9 cellular contexts compared by ENCODE assay signal in the genomic region with DNA sequence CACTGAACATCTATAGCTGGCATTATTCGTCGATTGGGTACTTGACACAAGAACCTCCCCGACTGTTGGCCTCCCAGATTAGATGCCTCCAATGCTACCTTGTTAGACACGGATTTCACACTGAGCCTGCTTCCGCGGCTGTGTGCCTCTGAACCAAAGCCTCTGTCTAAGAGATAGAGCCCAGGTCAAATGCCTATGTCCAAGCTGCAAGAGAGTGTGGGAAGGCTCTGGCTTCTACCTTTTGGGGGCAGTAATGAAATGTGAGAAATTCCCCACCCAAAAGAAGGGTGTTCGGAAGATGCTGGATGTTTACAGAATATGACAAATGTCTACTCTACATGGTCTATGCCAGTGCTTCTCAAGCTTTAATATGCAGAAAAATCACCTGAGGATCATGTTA. TPM values are rescaled to one million over a fixed set of nuclear protein-coding genes. Genes with fewer than 3 reads are reported as not detected.
A peak's percentile ranks its signal among the peaks of the same experiment; 100 is the strongest.
DNase-seq lines count a peak whose midpoint lies in the region; ATAC-seq and TF ChIP-seq lines count a peak whose summit lies in the region.
"Had no signal": no experiment of that assay in that cellular context is flagged by ENCODE, and none has a peak within 500 bp of the region (broad histone marks: within the 10 kb centered on the region; RNA-seq: fewer than 3 reads in every experiment).

No MANE protein-coding gene starts in this region.

- no peak overlapping the region for H3K9ac ChIP-seq in SU-DHL-6 (ENCODE audit: low read length)

- no peaks in the 10 kb centered on the region for H3K9me3 ChIP-seq in HAP-1
- no peaks in the 10 kb centered on the region for H3K9me3 ChIP-seq in SU-DHL-6 (ENCODE audit: insufficient read depth, low read length)
- no peaks in the 10 kb centered on the region for H3K9me3 ChIP-seq in ovary
- H3K9me3 ChIP-seq: SJCRH30 had no signal

- WGBS in ovary, 3 donors: 24 to 37% (median 29%) methylated on average over 7 of the region's 7 CpGs

- H4K20me1 ChIP-seq in SU-DHL-6 (ENCODE audit: low read depth, low read length): no peaks in the 10 kb centered on the region

- in situ Hi-C loops in HAP-1 (cut with MboI; ENCODE audit: low sequenced_read_pairs): no loop called here

- H3K27me3 ChIP-seq in HAP-1 (ENCODE audit: low read depth) (no peaks in the 10 kb centered on the region), SU-DHL-6 (ENCODE audit: low read length) (no peaks in the 10 kb centered on the region), ovary (no peaks in the 10 kb centered on the region)
- H3K27me3 ChIP-seq: SJCRH30 had no signal

- H3K4me3 ChIP-seq in HAP-1 (no peak overlapping the region), SU-DHL-6 (ENCODE audit: insufficient read depth, low read length, poor library complexity, severe bottlenecking) (no peak overlapping the region), ovary (no peak overlapping the region)
- H3K4me3 ChIP-seq: SJCRH30 had no signal

- no peak for TF ChIP-seq POLR2A in ovary (IDR thresholded peaks at IDR 0.05)

- TF ChIP-seq EP300 in ovary (IDR thresholded peaks at IDR 0.05): no peak

- peaks cover 5% of the 10 kb centered on the region; the same call in 1 of the 2 replicates for H3F3A ChIP-seq in SU-DHL-6 (ENCODE audit: insufficient read depth)

- H3K4me2 ChIP-seq in SU-DHL-6 (ENCODE audit: low read depth, low read length, poor library complexity, severe bottlenecking): no peak overlapping the region

- no peak for ATAC-seq in left ventricle myocardium superior

- peak; percentile 46 for TF ChIP-seq CTCF in SU-DHL-6 (IDR thresholded peaks at IDR 0.05; ENCODE audit: insufficient read depth, low read length, poor library complexity, severe bottlenecking)
- no peak for TF ChIP-seq CTCF in ovary (IDR thresholded peaks at IDR 0.05)

- no peaks in the 10 kb centered on the region for H3K9me2 ChIP-seq in SU-DHL-6 (replicated peaks; ENCODE audit: insufficient read depth, low read length)

- intact Hi-C loops in left ventricle myocardium superior (cut with micrococcal nuclease): no loop called here
- intact Hi-C loops in ovary (cut with DNase I): loop anchor here in 2 of 4 donors (10.0 kb wide), 2 partner anchors 122 to 188 kb away; a partner anchor contains a TSS

- no peak overlapping the region for H3K27ac ChIP-seq in SU-DHL-6 (ENCODE audit: low read depth, low read length)
- H3K27ac ChIP-seq in ovary: no peak overlapping the region
- H3K27ac ChIP-seq: SJCRH30 had no signal

- H3K79me2 ChIP-seq in SU-DHL-6 (ENCODE audit: insufficient read depth, low read length): peaks cover 36% of the 10 kb centered on the region

- H2AFZ ChIP-seq in SU-DHL-6 (ENCODE audit: low read depth, low read length, severe bottlenecking): peak overlapping the region; percentile 14

- DNase-seq in COR-L47 (lab: John Stamatoyannopoulos, UW) (peak; percentile 23), HAP-1 (ENCODE audit: low spot score in 2 of 2) (peak; percentile 33 to 34), islet precursor cell (peak; percentile 71), NCI-H2081 (lab: John Stamatoyannopoulos, UW) (no peak), left ventricle myocardium superior (no peak), ovary (no peak)
- DNase-seq in stimulated activated CD4-positive, alpha-beta T cell treated with anti-CD3 and anti-CD28 coated beads, Interleukin-4, amount 100 ng/mL, for 1 hour: no peak

- peaks cover 19% of the 10 kb centered on the region for H3K4me1 ChIP-seq in HAP-1
- peaks cover 7% of the 10 kb centered on the region for H3K4me1 ChIP-seq in ovary (ENCODE audit: insufficient read depth)

- H3K36me3 ChIP-seq in HAP-1 (replicated peaks): peaks cover 9% of the 10 kb centered on the region
- no peaks in the 10 kb centered on the region for H3K36me3 ChIP-seq in SU-DHL-6 (ENCODE audit: low read length)
- H3K36me3 ChIP-seq in ovary: no peaks in the 10 kb centered on the region

RNA-seq across cellular contexts. Expression of a gene that starts 2.0 kb away (rescaled TPM):
- total RNA-seq in left ventricle myocardium superior: 11.4 TPM
- total RNA-seq in ovary: 10 to 100 TPM in 4 of 7 donors, 1 to 10 TPM in 3; 2.9 to 13.0 (median 11.1) TPM
- 1 to 10 TPM; 5.4 to 9.7 TPM for polyA plus RNA-seq in ovary

RNA-seq across cellular contexts. Expression of a gene that starts 2.3 kb away (rescaled TPM):
- total RNA-seq in left ventricle myocardium superior: 17.5 TPM
- total RNA-seq in ovary: 10 to 100 TPM; 21.0 to 57.6 (median 31.0) TPM
- 10 to 100 TPM; 26.9 to 32.0 TPM for polyA plus RNA-seq in ovary

RNA-seq across cellular contexts. Expression of a gene that starts 26.9 kb away (rescaled TPM):
- total RNA-seq in left ventricle myocardium superior: 0.89 TPM
- 1 to 10 TPM in 2 of 7 donors, under 1 TPM in 5; 0.13 to 1.4 (median 0.48) TPM for total RNA-seq in ovary
- polyA plus RNA-seq in ovary: under 1 TPM; 0.15 to 0.77 TPM

Comparison
In these comparisons a context has a peak if more than half of its experiments do, and no peak if none do; other contexts are left out.
1. DNase-seq: peak in COR-L47 (single experiment), HAP-1 (2 of 2) and islet precursor cell (single experiment); none in stimulated activated CD4-positive, alpha-beta T cell treated with anti-CD3 and anti-CD28 coated beads, Interleukin-4, amount 100 ng/mL, for 1 hour (single experiment), NCI-H2081 (0 of 2), left ventricle myocardium superior (single experiment) and ovary (0 of 5).